Comparison of ENCODE assay signal across 22 cellular contexts in the genomic region with DNA sequence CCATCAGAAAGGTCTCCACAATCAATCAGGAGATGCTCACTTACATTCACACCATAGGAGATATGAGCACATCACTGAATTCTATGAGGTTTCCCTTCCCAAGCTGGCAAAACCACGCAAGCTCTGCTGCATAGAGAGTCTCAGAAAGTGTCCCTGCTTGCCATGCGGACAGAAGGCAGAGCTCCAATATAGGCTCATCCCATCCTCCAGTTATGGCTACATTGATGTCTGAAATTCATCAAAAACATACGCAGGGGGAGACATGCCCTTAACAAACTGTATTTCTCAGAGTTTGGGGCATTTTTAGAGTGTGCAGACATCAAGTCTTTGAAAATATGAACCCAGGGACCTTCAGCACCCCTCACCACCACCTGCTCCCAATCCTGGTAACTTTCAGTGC. TPM values are rescaled to one million over a fixed set of nuclear protein-coding genes. Genes with fewer than 3 reads are reported as not detected.
"Had no signal": no experiment of that assay in that cellular context is flagged by ENCODE, and none has a peak within 500 bp of the region (broad histone marks: within the 10 kb centered on the region; RNA-seq: fewer than 3 reads in every experiment).

No MANE protein-coding gene starts in this region.

- H3K36me3 ChIP-seq: SJCRH30 had no signal

- H3K4me3 ChIP-seq: SJCRH30 had no signal

- H3K27ac ChIP-seq: RWPE1, SJCRH30 had no signal

- ATAC-seq: Panc1, PC-3, SK-N-SH treated with all-trans-retinoic acid at 6 μM for 48 hours had no signal

- H3K4me1 ChIP-seq: SJCRH30 had no signal

- DNase-seq: KBM-7, MV-4-11, NCI-H1048, NCI-H1105, NCI-H1417, NCI-H1436 treated with DMSO at 0.1 percent for 48 hours, NCI-H1694, NCI-H187 treated with DMSO at 0.1 percent for 48 hours, NCI-H2029 treated with DMSO at 0.1 percent for 48 hours, NCI-H2171 treated with DMSO at 0.1 percent for 48 hours, NCI-H2227 treated with DMSO at 0.1 percent for 48 hours, NCI-H524, NCI-H526 treated with DMSO at 0.1 percent for 48 hours, NCI-H748 treated with DMSO at 0.1 percent for 48 hours, PC-3, SHP77 treated with DMSO at 0.1 percent for 48 hours, SJCRH30 had no signal

- H3K27me3 ChIP-seq: SJCRH30 had no signal

- H3K9me3 ChIP-seq: SJCRH30 had no signal

RNA-seq across cellular contexts. Expression of gene C10orf90, which starts 2.9 kb away (rescaled TPM):
- total RNA-seq: HT-29, MCF 10A had no signal
